ENCODE assay signal across 8 cellular contexts in genomic region chr5:179060116-179061008, GRCh38. TPM values are rescaled to one million over a fixed set of nuclear protein-coding genes. Genes with fewer than 3 reads are reported as not detected.
A peak's percentile ranks its signal among the peaks of the same experiment; 100 is the strongest.
DNase-seq lines count a peak whose midpoint lies in the region; ATAC-seq, FAIRE-seq and TF ChIP-seq lines count a peak whose summit lies in the region.

Gene ZNF354C (plus strand): TSS chr5:179060373. CDS start chr5:179062069, 1,696 bp downstream.

- H3K27me3 ChIP-seq in heart left ventricle (no peaks in the 10 kb centered on the region), pancreas (no peaks in the 10 kb centered on the region)

- ATAC-seq in HG03159 (IDR thresholded peaks at IDR 0.05; ENCODE audit: unreplicated experiment) (peak; percentile 91), heart left ventricle (peak; percentile 99), pancreas (peak; percentile 99 to 100 (median 100))

- H3K4me1 ChIP-seq in heart left ventricle: peaks cover 0 to 19% (median 9%) of the 10 kb centered on the region in 12 donors
- peaks cover 0 to 4% (median 0%) of the 10 kb centered on the region in 3 donors for H3K4me1 ChIP-seq in pancreas

- H3K27ac ChIP-seq in heart left ventricle (peak within 1 kb of the TSS in 11 of 12 donors; percentile 45 to 86 (median 82)), pancreas (peak within 1 kb of the TSS; percentile 6 to 63 (median 45)), temporal lobe (ENCODE audit: low read depth, low read length) (peak within 1 kb of the TSS; percentile 20)

- 0 to 2% (median 2%) methylated on average over 3 to 81 of the region's 81 CpGs for WGBS in heart left ventricle, 4 donors
- 2% methylated on average over 77 to 81 of the region's 81 CpGs for WGBS in pancreas, 2 donors

- DNase-seq in DMS79 treated with DMSO at 0.1 percent for 48 hours (lab: John Stamatoyannopoulos, UW) (peak; percentile 77), T-helper 1 cell (peak; percentile 63 to 86 (median 75)), amygdala (lab: John Stamatoyannopoulos, UW) (peak; percentile 24 to 90 (median 74)), heart left ventricle (peak; percentile 92 to 96 (median 94)), pancreas (peak; percentile 80 to 95 (median 86))
- no peak for DNase-seq in NK-92 treated with Interleukin-12 subunit alpha and Interleukin-12 subunit beta, amount 100 ng/mL, for 24 hours (lab: John Stamatoyannopoulos, UW)

- peak in 1 of 2 donors; percentile 87 for TF ChIP-seq POLR2A in heart left ventricle (IDR thresholded peaks at IDR 0.05)

- intact Hi-C loops in heart left ventricle (cut with DNase I): loop anchor here in 8 of 10 donors (1.0 to 10.0 kb wide), 11 partner anchors 37 to 330 kb away; partner anchors contain the start of genes ZNF354A (in 7 of the 8), ZNF354B (in 6 of the 8), ZNF454 (in 2 of the 8) and ZNF879 (in 2 of the 8)
- intact Hi-C loops in pancreas (cut with DNase I): loop anchor here in 1 of 3 donors (10.0 kb wide), 1 partner anchor 206 kb away; the partner anchor contains the start of gene ZNF354B

- H3K4me3 ChIP-seq in heart left ventricle (peak within 1 kb of the TSS; percentile 51 to 95 (median 78)), pancreas (peak within 1 kb of the TSS; percentile 61 to 93 (median 85))

- no peak for FAIRE-seq in pancreas (lab: Jason Lieb, UNC)

- H3K36me3 ChIP-seq in heart left ventricle (peaks cover 0 to 29% (median 11%) of the 10 kb centered on the region in 9 donors), pancreas (peaks cover 0 to 4% (median 0%) of the 10 kb centered on the region in 3 donors)

- H3K9me3 ChIP-seq in heart left ventricle (peaks cover 0 to 16% (median 2%) of the 10 kb centered on the region in 12 donors), pancreas (no peaks in the 10 kb centered on the region)

- peak in 1 of 12 donors; percentile 18 for TF ChIP-seq CTCF in heart left ventricle (IDR thresholded peaks at IDR 0.05)
- no peak for TF ChIP-seq CTCF in pancreas (IDR thresholded peaks at IDR 0.05)

RNA-seq across cellular contexts. Expression of gene ZNF354C, which starts in this region (rescaled TPM):
- total RNA-seq in heart left ventricle: 1 to 10 TPM; 3.5 to 5.7 (median 4.1) TPM
- polyA plus RNA-seq in heart left ventricle: 1 to 10 TPM; 1.3 to 1.9 TPM
- total RNA-seq in pancreas: 1 to 10 TPM; 1.4 to 4.4 (median 2.1) TPM
- 1 to 10 TPM in 1 of 2 donors, under 1 TPM in 1; 0.91 to 2.2 TPM for polyA plus RNA-seq in pancreas
- total RNA-seq in temporal lobe: 43.8 TPM

Comparison
In these comparisons a context has a peak if more than half of its experiments do, and no peak if none do; other contexts are left out.
1. H3K27ac ChIP-seq: peak in every context shown above with its lines; median percentile 82 in heart left ventricle; 45 in pancreas; 20 in temporal lobe.